1 cellular context compared by ENCODE assay signal in genomic region chr13:49859568-49859967, GRCh38.
TF ChIP-seq lines count a peak whose summit lies in the region.

No MANE protein-coding gene starts in this region.

TF ChIP-seq in GM23338, 12 proteins besides CTCF, POLR2A, EP300 and RAD21 (continued from another document):
- TF ChIP-seq ZNF462 (CRISPR knock-in tag; IDR thresholded peaks at IDR 0.05) (no peak), JUNB (IDR thresholded peaks at IDR 0.05; ENCODE audit: unreplicated experiment) (no peak), ZNF331 (CRISPR knock-in tag; IDR thresholded peaks at IDR 0.05; ENCODE audit: low read depth) (no peak), EZH2phosphoT487 (IDR thresholded peaks at IDR 0.05; ENCODE audit: unreplicated experiment) (no peak)
